In genomic region chr3:22296641-22297040, GRCh38 we compare ENCODE assay signal across 24 cellular contexts.
DNase-seq lines count a peak whose midpoint lies in the region; ATAC-seq, FAIRE-seq and TF ChIP-seq lines count a peak whose summit lies in the region.
"Had no signal": no experiment of that assay in that cellular context is flagged by ENCODE, and none has a peak within 500 bp of the region (broad histone marks: within the 10 kb centered on the region; RNA-seq: fewer than 3 reads in every experiment).

No MANE protein-coding gene starts in this region.

- no peak for TF ChIP-seq EP300 in SK-N-SH (IDR thresholded peaks at IDR 0.05; ENCODE audit: borderline replicate concordance in 1 of 2, low read depth in 1 of 2, low read length in 1 of 2)

- no peaks in the 10 kb centered on the region for H3K79me2 ChIP-seq in SK-N-SH (ENCODE audit: insufficient read depth)

- no peaks in the 10 kb centered on the region for H3K36me3 ChIP-seq in SK-N-SH (replicated peaks in 1 of 2; ENCODE audit: control insufficient read depth in 1 of 2, insufficient read depth in 2 of 2, low read length in 1 of 2)
- no peaks in the 10 kb centered on the region for H3K36me3 ChIP-seq in adipocyte (ENCODE audit: control insufficient read depth, insufficient read depth, low read length, severe bottlenecking)
- H3K36me3 ChIP-seq: BE2C, neutrophil, upper lobe of left lung had no signal

- no peak overlapping the region for H2AFZ ChIP-seq in SK-N-SH (ENCODE audit: low read depth)

- peaks cover 4% of the 10 kb centered on the region for H3F3A ChIP-seq in SK-N-SH (replicated peaks; ENCODE audit: insufficient read depth)

- no peaks in the 10 kb centered on the region for H3K9me3 ChIP-seq in SK-N-SH
- H3K9me3 ChIP-seq in adipocyte (ENCODE audit: control insufficient read depth, low read length) = peaks cover 9% of the 10 kb centered on the region
- H3K9me3 ChIP-seq: BE2C, neutrophil, upper lobe of left lung had no signal

- intact Hi-C loops in cardiac septum (cut with DNase I) = no loop called here

- no peaks in the 10 kb centered on the region for H4K20me1 ChIP-seq in SK-N-SH (ENCODE audit: insufficient read depth)

- peak; percentile 20 for FAIRE-seq in urothelium cell line (lab: Jason Lieb, UNC)
- FAIRE-seq: A204.1, bronchial epithelial cell, RCC 7860 had no signal

- ATAC-seq in SK-N-SH treated with all-trans-retinoic acid at 6 μM for 48 hours = no peak
- ATAC-seq in HG02588 (IDR thresholded peaks at IDR 0.05; ENCODE audit: unreplicated experiment) = no peak
- ATAC-seq: activated CD8-positive, alpha-beta T cell treated with anti-CD3 and anti-CD28 coated beads, Interleukin-2, amount 10 ng/mL, durations not matched to agents 7 days and 5 days; foreskin keratinocyte; left lobe of liver; psoas muscle had no signal

- H3K9ac ChIP-seq in SK-N-SH (no peak overlapping the region), adipocyte (ENCODE audit: low read length) (no peak overlapping the region)

- no peak for TF ChIP-seq RAD21 in SK-N-SH (IDR thresholded peaks at IDR 0.05; ENCODE audit: low read length)

- H3K27me3 ChIP-seq in SK-N-SH (ENCODE audit: insufficient read depth) (no peaks in the 10 kb centered on the region), adipocyte (replicated peaks; ENCODE audit: control insufficient read depth, insufficient read depth, low read length) (no peaks in the 10 kb centered on the region)
- H3K27me3 ChIP-seq: BE2C, foreskin keratinocyte, neutrophil, upper lobe of left lung had no signal

- no peak overlapping the region for H3K27ac ChIP-seq in SK-N-SH (ENCODE audit: low read depth in 2 of 2, low read length in 1 of 2)
- H3K27ac ChIP-seq: foreskin keratinocyte, neutrophil, psoas muscle, upper lobe of left lung had no signal

- CTCF ChIA-PET in SK-N-SH (lab: Yijun Ruan, JAX) = no interaction called here

- H3K4me3 ChIP-seq in SK-N-SH (ENCODE audit: low read depth in 2 of 2, low read length in 1 of 2) (no peak overlapping the region), adipocyte (ENCODE audit: low read length) (no peak overlapping the region)
- H3K4me3 ChIP-seq: psoas muscle, upper lobe of left lung had no signal

- POLR2A ChIA-PET in SK-N-SH (lab: Yijun Ruan, JAX) = no interaction called here

- DNase-seq in SK-N-SH (peak; percentile 1), adipocyte (ENCODE audit: low read depth) (peak; percentile 28), fibroblast of peridontal ligament (ENCODE audit: extremely low read depth) (peak; percentile 42), urothelium cell line (ENCODE audit: low spot score) (no peak), cardiac septum (ENCODE audit: low spot score) (no peak)
- no peak for DNase-seq in NK-92 treated with Interleukin-12 subunit alpha and Interleukin-12 subunit beta, amount 100 ng/mL, for 24 hours (lab: John Stamatoyannopoulos, UW)
- DNase-seq: activated CD8-positive, alpha-beta T cell treated with anti-CD3 and anti-CD28 coated beads, Interleukin-2, amount 10 ng/mL, durations not matched to agents 7 days and 5 days; activated effector memory CD4-positive, alpha-beta T cell treated with Interleukin-2 at 50 U/mL for 16 hours; activated T-cell treated with anti-CD3 and anti-CD28 coated beads for 4 hours; BE2C; foreskin keratinocyte; H9; NCI-H1092; NCI-H2029 treated with DMSO at 0.1 percent for 48 hours; psoas muscle; stimulated activated CD4-positive, alpha-beta T cell treated with anti-CD3 and anti-CD28 coated beads, Interleukin-1b, Interleukin-23, amount 100 ng/mL, for 48 hours; upper lobe of left lung had no signal

- H3K4me2 ChIP-seq in SK-N-SH = no peak overlapping the region

- H3K4me1 ChIP-seq in SK-N-SH (ENCODE audit: control insufficient read depth in 1 of 2, insufficient read depth in 2 of 2, low read depth in 1 of 2, low read length in 1 of 2) (peaks cover 0 to 3% of the 10 kb centered on the region in 2 experiments; a peak in 1 of 4 replicates), adipocyte (ENCODE audit: control insufficient read depth, insufficient read depth, low read length) (no peaks in the 10 kb centered on the region)
- H3K4me1 ChIP-seq: BE2C, foreskin keratinocyte, psoas muscle, upper lobe of left lung had no signal

- TF ChIP-seq CTCF in SK-N-SH (IDR thresholded peaks at IDR 0.05) = no peak

- no peaks in the 10 kb centered on the region for H3K9me2 ChIP-seq in SK-N-SH

TF ChIP-seq in SK-N-SH, 30 proteins besides CTCF, POLR2A, EP300 and RAD21 (continues in another document):
- TF ChIP-seq EZH2phosphoT487 (IDR thresholded peaks at IDR 0.05; ENCODE audit: borderline replicate concordance, low read depth) (no peak), NFIC (IDR thresholded peaks at IDR 0.05; ENCODE audit: borderline replicate concordance) (no peak), TAF1 (IDR thresholded peaks at IDR 0.05; ENCODE audit: borderline replicate concordance, low read depth, low read length) (no peak), ZBTB33 (IDR thresholded peaks at IDR 0.05; ENCODE audit: borderline replicate concordance, low read depth) (no peak), SMC3 (IDR thresholded peaks at IDR 0.05; ENCODE audit: low read depth, low read length) (no peak), YY1 (IDR thresholded peaks at IDR 0.05; ENCODE audit: low read depth) (no peak), GABPA (IDR thresholded peaks at IDR 0.05; ENCODE audit: low read depth) (no peak), FOXJ3 (CRISPR knock-in tag; IDR thresholded peaks at IDR 0.05) (no peak), CHD2 (IDR thresholded peaks at IDR 0.05; ENCODE audit: low read length, partially characterized antibody) (no peak), POLR2AphosphoS5 (IDR thresholded peaks at IDR 0.05; ENCODE audit: low read depth, low read length) (no peak), MAX (IDR thresholded peaks at IDR 0.05; ENCODE audit: low read depth) (no peak), ELF1 (IDR thresholded peaks at IDR 0.05) (no peak), RFX5 (IDR thresholded peaks at IDR 0.05; ENCODE audit: low read length) (no peak), FOXM1 (IDR thresholded peaks at IDR 0.05; ENCODE audit: low read depth) (no peak), TEAD4 (IDR thresholded peaks at IDR 0.05; ENCODE audit: borderline replicate concordance, insufficient read depth) (no peak)

TF ChIP-seq in SK-N-SH treated with all-trans-retinoic acid at 6 μM for 48 hours, 23 proteins besides CTCF, POLR2A, EP300 and RAD21 (continues in another document):
- TF ChIP-seq ARNTL (CRISPR knock-in tag; IDR thresholded peaks at IDR 0.05; ENCODE audit: borderline replicate concordance, low read depth) = no peak
- TF ChIP-seq CSDC2 (CRISPR knock-in tag; IDR thresholded peaks at IDR 0.05) = no peak
- no peak for TF ChIP-seq PPARA (CRISPR knock-in tag; IDR thresholded peaks at IDR 0.05; ENCODE audit: borderline replicate concordance)
- TF ChIP-seq SNAI2 (CRISPR knock-in tag; IDR thresholded peaks at IDR 0.05) = no peak
- TF ChIP-seq RARB (CRISPR knock-in tag; IDR thresholded peaks at IDR 0.05) = no peak
- TF ChIP-seq TCF4 (CRISPR knock-in tag; IDR thresholded peaks at IDR 0.05; ENCODE audit: borderline replicate concordance) = no peak
- no peak for TF ChIP-seq GLIS3 (CRISPR knock-in tag; IDR thresholded peaks at IDR 0.05)
- no peak for TF ChIP-seq ZC3H10 (CRISPR knock-in tag; IDR thresholded peaks at IDR 0.05)
- no peak for TF ChIP-seq ZNF565 (CRISPR knock-in tag; conservative IDR thresholded peaks at IDR 0.05; ENCODE audit: low read depth)
- TF ChIP-seq TOX (CRISPR knock-in tag; IDR thresholded peaks at IDR 0.05; ENCODE audit: borderline replicate concordance) = no peak
- TF ChIP-seq ZFP30 (CRISPR knock-in tag; IDR thresholded peaks at IDR 0.05) = no peak
- TF ChIP-seq ZNF8 (CRISPR knock-in tag; IDR thresholded peaks at IDR 0.05) = no peak
- TF ChIP-seq, protein P1, sequence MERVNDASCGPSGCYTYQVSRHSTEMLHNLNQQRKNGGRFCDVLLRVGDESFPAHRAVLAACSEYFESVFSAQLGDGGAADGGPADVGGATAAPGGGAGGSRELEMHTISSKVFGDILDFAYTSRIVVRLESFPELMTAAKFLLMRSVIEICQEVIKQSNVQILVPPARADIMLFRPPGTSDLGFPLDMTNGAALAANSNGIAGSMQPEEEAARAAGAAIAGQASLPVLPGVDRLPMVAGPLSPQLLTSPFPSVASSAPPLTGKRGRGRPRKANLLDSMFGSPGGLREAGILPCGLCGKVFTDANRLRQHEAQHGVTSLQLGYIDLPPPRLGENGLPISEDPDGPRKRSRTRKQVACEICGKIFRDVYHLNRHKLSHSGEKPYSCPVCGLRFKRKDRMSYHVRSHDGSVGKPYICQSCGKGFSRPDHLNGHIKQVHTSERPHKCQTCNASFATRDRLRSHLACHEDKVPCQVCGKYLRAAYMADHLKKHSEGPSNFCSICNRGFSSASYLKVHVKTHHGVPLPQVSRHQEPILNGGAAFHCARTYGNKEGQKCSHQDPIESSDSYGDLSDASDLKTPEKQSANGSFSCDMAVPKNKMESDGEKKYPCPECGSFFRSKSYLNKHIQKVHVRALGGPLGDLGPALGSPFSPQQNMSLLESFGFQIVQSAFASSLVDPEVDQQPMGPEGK (CRISPR knock-in tag; IDR thresholded peaks at IDR 0.05; ENCODE audit: borderline replicate concordance) = no peak
- no peak for TF ChIP-seq ESRRG (CRISPR knock-in tag; IDR thresholded peaks at IDR 0.05)
- no peak for TF ChIP-seq BACH2 (CRISPR knock-in tag; IDR thresholded peaks at IDR 0.05; ENCODE audit: borderline replicate concordance)
- no peak for TF ChIP-seq ISL1 (CRISPR knock-in tag; IDR thresholded peaks at IDR 0.05)
- TF ChIP-seq, protein P2, sequence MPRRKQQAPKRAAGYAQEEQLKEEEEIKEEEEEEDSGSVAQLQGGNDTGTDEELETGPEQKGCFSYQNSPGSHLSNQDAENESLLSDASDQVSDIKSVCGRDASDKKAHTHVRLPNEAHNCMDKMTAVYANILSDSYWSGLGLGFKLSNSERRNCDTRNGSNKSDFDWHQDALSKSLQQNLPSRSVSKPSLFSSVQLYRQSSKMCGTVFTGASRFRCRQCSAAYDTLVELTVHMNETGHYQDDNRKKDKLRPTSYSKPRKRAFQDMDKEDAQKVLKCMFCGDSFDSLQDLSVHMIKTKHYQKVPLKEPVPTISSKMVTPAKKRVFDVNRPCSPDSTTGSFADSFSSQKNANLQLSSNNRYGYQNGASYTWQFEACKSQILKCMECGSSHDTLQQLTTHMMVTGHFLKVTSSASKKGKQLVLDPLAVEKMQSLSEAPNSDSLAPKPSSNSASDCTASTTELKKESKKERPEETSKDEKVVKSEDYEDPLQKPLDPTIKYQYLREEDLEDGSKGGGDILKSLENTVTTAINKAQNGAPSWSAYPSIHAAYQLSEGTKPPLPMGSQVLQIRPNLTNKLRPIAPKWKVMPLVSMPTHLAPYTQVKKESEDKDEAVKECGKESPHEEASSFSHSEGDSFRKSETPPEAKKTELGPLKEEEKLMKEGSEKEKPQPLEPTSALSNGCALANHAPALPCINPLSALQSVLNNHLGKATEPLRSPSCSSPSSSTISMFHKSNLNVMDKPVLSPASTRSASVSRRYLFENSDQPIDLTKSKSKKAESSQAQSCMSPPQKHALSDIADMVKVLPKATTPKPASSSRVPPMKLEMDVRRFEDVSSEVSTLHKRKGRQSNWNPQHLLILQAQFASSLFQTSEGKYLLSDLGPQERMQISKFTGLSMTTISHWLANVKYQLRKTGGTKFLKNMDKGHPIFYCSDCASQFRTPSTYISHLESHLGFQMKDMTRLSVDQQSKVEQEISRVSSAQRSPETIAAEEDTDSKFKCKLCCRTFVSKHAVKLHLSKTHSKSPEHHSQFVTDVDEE (CRISPR knock-in tag; IDR thresholded peaks at IDR 0.05) = no peak

Comparison
In these comparisons a context has a peak if more than half of its experiments do, and no peak if none do; other contexts are left out.
1. DNase-seq: peak in SK-N-SH (single experiment), adipocyte (single experiment) and fibroblast of peridontal ligament (single experiment); none in urothelium cell line (single experiment), NK-92 treated with Interleukin-12 subunit alpha and Interleukin-12 subunit beta, amount 100 ng/mL, for 24 hours (single experiment) and cardiac septum (single experiment).